Comparison of ENCODE assay signal across 13 cellular contexts in genomic region chr12:71556881-71557280, GRCh38.
DNase-seq lines count a peak whose midpoint lies in the region; ATAC-seq and TF ChIP-seq lines count a peak whose summit lies in the region.
"Had no signal": no experiment of that assay in that cellular context is flagged by ENCODE, and none has a peak within 500 bp of the region (broad histone marks: within the 10 kb centered on the region; RNA-seq: fewer than 3 reads in every experiment).

No MANE protein-coding gene starts in this region.

- H3K36me3 Mint-ChIP-seq in activated T-cell treated with anti-CD3 and anti-CD28 coated beads, Interleukin-2, amount 50 U/mL, for 24 hours (ENCODE audit: low read depth), result no peaks in the 10 kb centered on the region

- no peaks in the 10 kb centered on the region for H3K36me3 ChIP-seq in SJSA1
- H3K36me3 ChIP-seq: spleen had no signal

- H3K27ac ChIP-seq in SJSA1 (peak overlapping the region; percentile 45), right cardiac atrium (ENCODE audit: low read length) (no peak overlapping the region)
- H3K27ac ChIP-seq: spleen had no signal

- no peaks in the 10 kb centered on the region for H3K9me3 Mint-ChIP-seq in activated T-cell treated with anti-CD3 and anti-CD28 coated beads, Interleukin-2, amount 50 U/mL, for 24 hours

- 87% methylated on average over 4 of the region's 4 CpGs for WGBS in right cardiac atrium

- no peak overlapping the region for H3K4me3 Mint-ChIP-seq in activated T-cell treated with anti-CD3 and anti-CD28 coated beads, Interleukin-2, amount 50 U/mL, for 24 hours
- H3K4me3 Mint-ChIP-seq: B cell had no signal

- no peak for ATAC-seq in right cardiac atrium
- ATAC-seq: GM12878 had no signal

- intact Hi-C loops in right cardiac atrium (cut with DNase I), result no loop called here

- H3K27me3 ChIP-seq in SJSA1 (replicated peaks), result no peaks in the 10 kb centered on the region
- H3K27me3 ChIP-seq in right cardiac atrium (ENCODE audit: control insufficient read depth, insufficient read depth), result no peaks in the 10 kb centered on the region
- H3K27me3 ChIP-seq: spleen had no signal

- no peak for TF ChIP-seq POLR2A in erythroblast (IDR thresholded peaks at IDR 0.05; ENCODE audit: low read length)

- H3K4me3 ChIP-seq in SJSA1, result no peak overlapping the region
- H3K4me3 ChIP-seq in right cardiac atrium (ENCODE audit: low read length), result no peak overlapping the region
- H3K4me3 ChIP-seq: GM12878, spleen had no signal

- H3K9me3 ChIP-seq in SJSA1 (replicated peaks) (0 out of 2 replicates have a peak, but pooled peaks cover 4% of the 10 kb centered on the region), right cardiac atrium (ENCODE audit: control insufficient read depth, low read length) (no peaks in the 10 kb centered on the region)
- H3K9me3 ChIP-seq: spleen had no signal

- H3K4me1 ChIP-seq in SJSA1 (replicated peaks) (peaks cover 12% of the 10 kb centered on the region), right cardiac atrium (ENCODE audit: control insufficient read depth, insufficient read depth, low read length) (no peaks in the 10 kb centered on the region)
- H3K4me1 ChIP-seq: spleen had no signal

- DNase-seq in NCI-H748 (lab: John Stamatoyannopoulos, UW; ENCODE audit: unreplicated experiment) (peak; percentile 52), NCI-H748 treated with DMSO at 0.1 percent for 48 hours (lab: John Stamatoyannopoulos, UW) (no peak), SJSA1 (ENCODE audit: low read depth in 1 of 2, low spot score in 2 of 2) (peak; percentile 80 to 87), fibroblast of the conjunctiva (ENCODE audit: low read depth) (peak; percentile 49), stromal cell of bone marrow (ENCODE audit: low read depth) (peak; percentile 73), right cardiac atrium (no peak), erythroblast (lab: John Stamatoyannopoulos, UW) (no peak)
- DNase-seq in activated T-cell treated with anti-CD3 and anti-CD28 coated beads, Interleukin-2, amount 50 U/mL, for 24 hours, result no peak
- DNase-seq: NCI-H2227 treated with DMSO at 0.1 percent for 48 hours; spleen; stimulated activated naive CD4-positive, alpha-beta T cell treated with Interleukin-2 at 50 U/mL for 16 hours had no signal

- no peaks in the 10 kb centered on the region for H3K27me3 Mint-ChIP-seq in activated T-cell treated with anti-CD3 and anti-CD28 coated beads, Interleukin-2, amount 50 U/mL, for 24 hours

- no peaks in the 10 kb centered on the region for H3K4me1 Mint-ChIP-seq in activated T-cell treated with anti-CD3 and anti-CD28 coated beads, Interleukin-2, amount 50 U/mL, for 24 hours (ENCODE audit: low read depth)
- H3K4me1 Mint-ChIP-seq: B cell had no signal

- no peak overlapping the region for H3K27ac Mint-ChIP-seq in activated T-cell treated with anti-CD3 and anti-CD28 coated beads, Interleukin-2, amount 50 U/mL, for 24 hours
- H3K27ac Mint-ChIP-seq: B cell had no signal

Comparison
In these comparisons a context has a peak if more than half of its experiments do, and no peak if none do; other contexts are left out.
1. DNase-seq: peak in NCI-H748 (single experiment), SJSA1 (2 of 2), fibroblast of the conjunctiva (single experiment) and stromal cell of bone marrow (single experiment); none in NCI-H748 treated with DMSO at 0.1 percent for 48 hours (single experiment), right cardiac atrium (0 of 3), erythroblast (0 of 2) and activated T-cell treated with anti-CD3 and anti-CD28 coated beads, Interleukin-2, amount 50 U/mL, for 24 hours (single experiment).